Comparison of ENCODE assay signal across 11 cellular contexts in the genomic region with DNA sequence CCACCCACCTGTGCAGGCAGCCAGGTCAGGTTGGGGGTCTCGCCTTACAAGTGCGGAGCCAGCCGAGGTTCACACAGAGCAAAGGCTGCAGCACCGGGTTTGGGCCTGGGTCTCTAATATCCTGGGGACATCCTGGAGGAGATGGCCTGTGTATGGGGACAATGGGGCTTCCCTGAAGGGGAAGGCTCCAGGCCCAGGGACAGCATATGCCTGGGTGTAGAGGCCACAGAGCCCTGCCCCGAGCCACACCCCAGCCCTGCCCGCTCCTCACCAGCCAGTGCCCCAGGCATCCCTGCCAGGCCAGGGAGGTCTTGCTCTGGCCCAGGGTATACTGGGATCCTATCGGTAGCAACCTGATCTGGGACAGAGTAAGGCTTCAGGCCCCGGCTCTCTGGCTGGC. TPM values are rescaled to one million over a fixed set of nuclear protein-coding genes. Genes with fewer than 3 reads are reported as not detected.
A peak's percentile ranks its signal among the peaks of the same experiment; 100 is the strongest.
DNase-seq lines count a peak whose midpoint lies in the region; ATAC-seq, FAIRE-seq and TF ChIP-seq lines count a peak whose summit lies in the region.
"Had no signal": no experiment of that assay in that cellular context is flagged by ENCODE, and none has a peak within 500 bp of the region (broad histone marks: within the 10 kb centered on the region; RNA-seq: fewer than 3 reads in every experiment).

No MANE protein-coding gene starts in this region.

- CTCF ChIA-PET in A549 (lab: Yijun Ruan, JAX) = no interaction called here
- CTCF ChIA-PET in activated CD4-positive, alpha-beta T cell treated with anti-CD3 and anti-CD28 coated beads for 36 hours (lab: Charles Lee) = no interaction called here

- TF ChIP-seq EP300 in A549 (IDR thresholded peaks at IDR 0.05) = no peak

- no peak for TF ChIP-seq CTCF in A549 (IDR thresholded peaks at IDR 0.05)
- no peak for TF ChIP-seq CTCF in esophagus squamous epithelium (IDR thresholded peaks at IDR 0.05)
- no peak for TF ChIP-seq CTCF in neutrophil (IDR thresholded peaks at IDR 0.05)
- no peak for TF ChIP-seq CTCF in BE2C (IDR thresholded peaks at IDR 0.05; ENCODE audit: low read depth, low read length)

- TF ChIP-seq RAD21 in A549 (conservative IDR thresholded peaks at IDR 0.05 in 1 of 2, IDR thresholded peaks at IDR 0.05 in 1 of 2) = no peak

- no peaks in the 10 kb centered on the region for H3K27me3 Mint-ChIP-seq in activated CD4-positive, alpha-beta T cell treated with anti-CD3 and anti-CD28 coated beads for 36 hours

- H3K27ac Mint-ChIP-seq in activated CD4-positive, alpha-beta T cell treated with anti-CD3 and anti-CD28 coated beads for 36 hours = no peak overlapping the region

- H3K27ac ChIP-seq in A549 (peak overlapping the region in 1 of 2 experiments; percentile 65; a peak in 2 of 6 replicates), esophagus squamous epithelium (peak overlapping the region; percentile 69 to 76 (median 74)), neutrophil (peak overlapping the region; percentile 71)

- no peaks in the 10 kb centered on the region for H3K9me3 Mint-ChIP-seq in activated CD4-positive, alpha-beta T cell treated with anti-CD3 and anti-CD28 coated beads for 36 hours (ENCODE audit: low read depth)

- H3K36me3 ChIP-seq in esophagus squamous epithelium = no peaks in the 10 kb centered on the region
- no peaks in the 10 kb centered on the region for H3K36me3 ChIP-seq in neutrophil
- no peaks in the 10 kb centered on the region for H3K36me3 ChIP-seq in BE2C

- no peak overlapping the region for H3K4me2 ChIP-seq in A549

- no peaks in the 10 kb centered on the region for H3K9me3 ChIP-seq in A549
- H3K9me3 ChIP-seq in esophagus squamous epithelium = no peaks in the 10 kb centered on the region
- H3K9me3 ChIP-seq in neutrophil = no peaks in the 10 kb centered on the region
- H3K9me3 ChIP-seq in BE2C = no peaks in the 10 kb centered on the region

- no peak for FAIRE-seq in A549 (lab: Jason Lieb, UNC)

- WGBS in A549 (ENCODE audit: missing lambda C conversion rate) = 70% methylated on average over 3 of the region's 8 CpGs
- WGBS in esophagus squamous epithelium, 2 donors = 31% methylated on average over 2 of the region's 8 CpGs; no CpG with 5 or more reads in 1 of the 2 donors

- POLR2A ChIA-PET in A549 (lab: Yijun Ruan, JAX) = no interaction called here
- POLR2A ChIA-PET in activated CD4-positive, alpha-beta T cell treated with anti-CD3 and anti-CD28 coated beads for 36 hours (lab: Charles Lee) = no interaction called here

- no peak overlapping the region for H3K4me3 Mint-ChIP-seq in activated CD4-positive, alpha-beta T cell treated with anti-CD3 and anti-CD28 coated beads for 36 hours

- H3K4me3 ChIP-seq in A549 (no peak overlapping the region), esophagus squamous epithelium (peak overlapping the region in 2 of 4 donors; percentile 23 to 41), neutrophil (ENCODE audit: low read depth in 1 of 2, low read length in 1 of 2) (peak overlapping the region in 1 of 2 experiments; percentile 50), BE2C (ENCODE audit: low read depth, low read length) (no peak overlapping the region)

- H3K4me1 Mint-ChIP-seq in activated CD4-positive, alpha-beta T cell treated with anti-CD3 and anti-CD28 coated beads for 36 hours = peaks cover 15% of the 10 kb centered on the region

- H3K27me3 ChIP-seq in esophagus squamous epithelium = no peaks in the 10 kb centered on the region
- no peaks in the 10 kb centered on the region for H3K27me3 ChIP-seq in neutrophil
- H3K27me3 ChIP-seq in BE2C = no peaks in the 10 kb centered on the region

- no peaks in the 10 kb centered on the region for H3K36me3 Mint-ChIP-seq in activated CD4-positive, alpha-beta T cell treated with anti-CD3 and anti-CD28 coated beads for 36 hours (ENCODE audit: low read depth)

- TF ChIP-seq POLR2A in A549 (IDR thresholded peaks at IDR 0.05; ENCODE audit: low read length) = no peak
- TF ChIP-seq POLR2A in esophagus squamous epithelium (IDR thresholded peaks at IDR 0.05) = no peak

- no peak for DNase-seq in A549 (ENCODE audit: low read depth in 1 of 2, low spot score in 1 of 2)
- peak; percentile 72 for DNase-seq in RPMI7951 (ENCODE audit: low read depth)
- no peak for DNase-seq in esophagus squamous epithelium (lab: John Stamatoyannopoulos, UW)
- DNase-seq in BE2C = no peak
- no peak for DNase-seq in activated T-cell treated with anti-CD3 and anti-CD28 coated beads, Interleukin-2, amount 50 U/mL, for 1 hour
- DNase-seq in cerebellum (ENCODE audit: low spot score) = no peak
- DNase-seq in activated CD4-positive, alpha-beta T cell treated with anti-CD3 and anti-CD28 coated beads for 36 hours = no peak
- DNase-seq: activated effector memory CD4-positive, alpha-beta T cell treated with Interleukin-2 at 50 U/mL for 16 hours; T-helper 9 cell had no signal

- ATAC-seq in A549 = peak; percentile 12 to 25; a peak in 3 of 6 replicates
- ATAC-seq in activated CD4-positive, alpha-beta T cell treated with anti-CD3 and anti-CD28 coated beads for 36 hours = no peak

- H3K4me1 ChIP-seq in A549 = peaks cover 32% of the 10 kb centered on the region
- peaks cover 34 to 94% (median 57%) of the 10 kb centered on the region in 3 donors for H3K4me1 ChIP-seq in esophagus squamous epithelium
- H3K4me1 ChIP-seq in neutrophil (ENCODE audit: control insufficient read depth in 1 of 2, insufficient read depth in 1 of 2, low read depth in 1 of 2, low read length in 1 of 2) = peaks cover 46 to 52% of the 10 kb centered on the region in 2 experiments
- peaks cover 62% of the 10 kb centered on the region for H3K4me1 ChIP-seq in BE2C

- intact Hi-C loops in esophagus squamous epithelium (cut with DNase I) = no loop called here
- intact Hi-C loops in activated CD4-positive, alpha-beta T cell treated with anti-CD3 and anti-CD28 coated beads for 36 hours (cut with DNase I, micrococcal nuclease) = no loop called here

TF ChIP-seq in A549, 52 proteins besides CTCF, POLR2A, EP300 and RAD21 (continues in another document):
- TF ChIP-seq, protein P1, sequence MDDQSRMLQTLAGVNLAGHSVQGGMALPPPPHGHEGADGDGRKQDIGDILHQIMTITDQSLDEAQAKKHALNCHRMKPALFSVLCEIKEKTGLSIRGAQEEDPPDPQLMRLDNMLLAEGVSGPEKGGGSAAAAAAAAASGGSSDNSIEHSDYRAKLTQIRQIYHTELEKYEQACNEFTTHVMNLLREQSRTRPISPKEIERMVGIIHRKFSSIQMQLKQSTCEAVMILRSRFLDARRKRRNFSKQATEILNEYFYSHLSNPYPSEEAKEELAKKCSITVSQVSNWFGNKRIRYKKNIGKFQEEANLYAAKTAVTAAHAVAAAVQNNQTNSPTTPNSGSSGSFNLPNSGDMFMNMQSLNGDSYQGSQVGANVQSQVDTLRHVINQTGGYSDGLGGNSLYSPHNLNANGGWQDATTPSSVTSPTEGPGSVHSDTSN (IDR thresholded peaks at IDR 0.05) = no peak
- TF ChIP-seq MAZ (IDR thresholded peaks at IDR 0.05; ENCODE audit: borderline replicate concordance, low read depth, low read length) = no peak
- no peak for TF ChIP-seq EHF (CRISPR knock-in tag; IDR thresholded peaks at IDR 0.05)
- TF ChIP-seq HOXA7 (CRISPR knock-in tag; IDR thresholded peaks at IDR 0.05) = no peak
- no peak for TF ChIP-seq RARB (CRISPR knock-in tag; IDR thresholded peaks at IDR 0.05)
- TF ChIP-seq, protein P2, sequence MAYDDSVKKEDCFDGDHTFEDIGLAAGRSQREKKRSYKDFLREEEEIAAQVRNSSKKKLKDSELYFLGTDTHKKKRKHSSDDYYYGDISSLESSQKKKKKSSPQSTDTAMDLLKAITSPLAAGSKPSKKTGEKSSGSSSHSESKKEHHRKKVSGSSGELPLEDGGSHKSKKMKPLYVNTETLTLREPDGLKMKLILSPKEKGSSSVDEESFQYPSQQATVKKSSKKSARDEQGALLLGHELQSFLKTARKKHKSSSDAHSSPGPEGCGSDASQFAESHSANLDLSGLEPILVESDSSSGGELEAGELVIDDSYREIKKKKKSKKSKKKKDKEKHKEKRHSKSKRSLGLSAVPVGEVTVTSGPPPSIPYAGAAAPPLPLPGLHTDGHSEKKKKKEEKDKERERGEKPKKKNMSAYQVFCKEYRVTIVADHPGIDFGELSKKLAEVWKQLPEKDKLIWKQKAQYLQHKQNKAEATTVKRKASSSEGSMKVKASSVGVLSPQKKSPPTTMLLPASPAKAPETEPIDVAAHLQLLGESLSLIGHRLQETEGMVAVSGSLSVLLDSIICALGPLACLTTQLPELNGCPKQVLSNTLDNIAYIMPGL (CRISPR knock-in tag; IDR thresholded peaks at IDR 0.05; ENCODE audit: borderline replicate concordance) = no peak

RNA-seq across cellular contexts. Expression of a gene that starts 9.1 kb away (rescaled TPM):
- polyA plus RNA-seq in A549 (2011; rRNA removed) = 11.1 and 11.3 TPM in 2 replicates
- polyA plus RNA-seq in A549 (2012; cell fraction: cytosol; rRNA removed) = 19.8 and 35.4 TPM in 2 replicates
- 48.5 and 73.3 TPM in 2 replicates for polyA plus RNA-seq in A549 (2012; cell fraction: nucleus; rRNA removed)
- 35.9 to 45.2 TPM (median 43.6 TPM) in 3 replicates for polyA plus RNA-seq in A549 (2017; fragmentation: RNase III; extraction: RNeasy Plus Mini Kit Qiagen cat#74134 plus additional on column Dnase treatment)
- polyA minus RNA-seq in A549 (2011; rRNA and poly(A)+ RNA removed) = 7.9 and 11.2 TPM in 2 replicates
- 20.5 and 34.9 TPM in 2 replicates for total RNA-seq in RPMI7951 (2014; rRNA removed; shearing (Covaris generic))
- 10 to 100 TPM in 2 of 4 donors, 1 to 10 TPM in 2; 4.7 to 23.1 (median 10.2) TPM for total RNA-seq in esophagus squamous epithelium
- 127 TPM for polyA plus RNA-seq in BE2C (2012; ENCODE audit: insufficient read depth, insufficient read length, low read depth)
- 60.5 TPM for total RNA-seq in cerebellum
- 10 to 100 TPM; 18.7 to 20.2 TPM for total RNA-seq in activated CD4-positive, alpha-beta T cell treated with anti-CD3 and anti-CD28 coated beads for 36 hours

RNA-seq across cellular contexts. Expression of a gene that starts 47.1 kb away (rescaled TPM):
- polyA plus RNA-seq in A549 (2011; rRNA removed) (0.01 and 0.11 TPM in 2 replicates), A549 (2017; fragmentation: RNase III; extraction: RNeasy Plus Mini Kit Qiagen cat#74134 plus additional on column Dnase treatment) (0.03 to 0.05 TPM in 2 of 3 replicates, not detected in the other)
- 0.01 TPM in 1 of 2 replicates, not detected in the other for polyA plus RNA-seq in A549 (2012; cell fraction: cytosol; rRNA removed)
- 0.01 TPM in 1 of 2 replicates, not detected in the other for polyA plus RNA-seq in A549 (2012; cell fraction: nucleus; rRNA removed)
- polyA minus RNA-seq in A549 (2011; rRNA and poly(A)+ RNA removed) = not detected in 2 replicates
- 4.9 and 8.5 TPM in 2 replicates for total RNA-seq in RPMI7951 (2014; rRNA removed; shearing (Covaris generic))
- total RNA-seq in esophagus squamous epithelium (under 1 TPM in 2 of 4 donors, not detected in 2; 0.12 to 0.19 TPM), cerebellum (2.4 TPM)
- 2.3 TPM for polyA plus RNA-seq in BE2C (2012; ENCODE audit: insufficient read depth, insufficient read length, low read depth)
- total RNA-seq in activated CD4-positive, alpha-beta T cell treated with anti-CD3 and anti-CD28 coated beads for 36 hours = under 1 TPM; 0.14 TPM
- total RNA-seq: H4 had no signal
